ENCODE assay signal across 29 cellular contexts in genomic region chr3:131200636-131201199, GRCh38.
"Had no signal": no experiment of that assay in that cellular context is flagged by ENCODE, and none has a peak within 500 bp of the region (broad histone marks: within the 10 kb centered on the region; RNA-seq: fewer than 3 reads in every experiment).

No MANE protein-coding gene starts in this region.

- H3K27me3 Mint-ChIP-seq: dendritic cell treated with granulocyte-macrophage colony-stimulating factor and Interleukin-4, amounts not matched to agents 40 ng/mL and 50 ng/mL, for 4 days had no signal

- H3K27ac ChIP-seq: colonic mucosa, coronary artery, dorsolateral prefrontal cortex, epithelial cell of prostate, esophagus muscularis mucosa, esophagus squamous epithelium, foreskin keratinocyte, gastrocnemius medialis, gastroesophageal sphincter, heart left ventricle, heart right ventricle had no signal

- H3K4me1 ChIP-seq: colonic mucosa, esophagus muscularis mucosa, esophagus squamous epithelium, foreskin keratinocyte, gastrocnemius medialis, gastroesophageal sphincter, heart left ventricle, heart right ventricle had no signal

- FAIRE-seq: colon, endometrium, endothelial cell of umbilical vein, frontal cortex had no signal

- H3K36me3 ChIP-seq: colonic mucosa, gastrocnemius medialis, heart left ventricle, heart right ventricle had no signal

- H3K9me3 ChIP-seq: colonic mucosa, gastrocnemius medialis had no signal

- H3K27ac Mint-ChIP-seq: dendritic cell treated with granulocyte-macrophage colony-stimulating factor and Interleukin-4, amounts not matched to agents 40 ng/mL and 50 ng/mL, for 4 days; effector memory CD8-positive, alpha-beta T cell; endodermal cell had no signal

- DNase-seq: colonic mucosa; cortex of kidney; dermis blood vessel endothelial cell; dorsolateral prefrontal cortex; effector CD4-positive, alpha-beta T cell; effector CD8-positive, alpha-beta T cell; effector memory CD4-positive, alpha-beta T cell; effector memory CD8-positive, alpha-beta T cell; endodermal cell; erythroblast; esophagus squamous epithelium; foreskin fibroblast; foreskin keratinocyte; foreskin melanocyte; gastrocnemius medialis; glutamatergic neuron; head of caudate nucleus; heart left ventricle; heart right ventricle had no signal

- H3K4me3 Mint-ChIP-seq: dendritic cell treated with granulocyte-macrophage colony-stimulating factor and Interleukin-4, amounts not matched to agents 40 ng/mL and 50 ng/mL, for 4 days; effector memory CD8-positive, alpha-beta T cell; endodermal cell had no signal

- H3K4me3 ChIP-seq: colonic mucosa, coronary artery, dorsolateral prefrontal cortex, esophagus muscularis mucosa, esophagus squamous epithelium, gastrocnemius medialis, gastroesophageal sphincter, heart left ventricle, heart right ventricle had no signal

- H3K4me1 Mint-ChIP-seq: endodermal cell had no signal

- ATAC-seq: effector memory CD8-positive, alpha-beta T cell; esophagus mucosa; foreskin keratinocyte; gastrocnemius medialis; gastroesophageal sphincter; heart left ventricle; heart right ventricle had no signal

- H3K27me3 ChIP-seq: colonic mucosa, dorsolateral prefrontal cortex, esophagus muscularis mucosa, esophagus squamous epithelium, foreskin keratinocyte, gastrocnemius medialis, gastroesophageal sphincter, heart left ventricle, heart right ventricle had no signal
